8 cellular contexts compared by ENCODE assay signal in the genomic region with DNA sequence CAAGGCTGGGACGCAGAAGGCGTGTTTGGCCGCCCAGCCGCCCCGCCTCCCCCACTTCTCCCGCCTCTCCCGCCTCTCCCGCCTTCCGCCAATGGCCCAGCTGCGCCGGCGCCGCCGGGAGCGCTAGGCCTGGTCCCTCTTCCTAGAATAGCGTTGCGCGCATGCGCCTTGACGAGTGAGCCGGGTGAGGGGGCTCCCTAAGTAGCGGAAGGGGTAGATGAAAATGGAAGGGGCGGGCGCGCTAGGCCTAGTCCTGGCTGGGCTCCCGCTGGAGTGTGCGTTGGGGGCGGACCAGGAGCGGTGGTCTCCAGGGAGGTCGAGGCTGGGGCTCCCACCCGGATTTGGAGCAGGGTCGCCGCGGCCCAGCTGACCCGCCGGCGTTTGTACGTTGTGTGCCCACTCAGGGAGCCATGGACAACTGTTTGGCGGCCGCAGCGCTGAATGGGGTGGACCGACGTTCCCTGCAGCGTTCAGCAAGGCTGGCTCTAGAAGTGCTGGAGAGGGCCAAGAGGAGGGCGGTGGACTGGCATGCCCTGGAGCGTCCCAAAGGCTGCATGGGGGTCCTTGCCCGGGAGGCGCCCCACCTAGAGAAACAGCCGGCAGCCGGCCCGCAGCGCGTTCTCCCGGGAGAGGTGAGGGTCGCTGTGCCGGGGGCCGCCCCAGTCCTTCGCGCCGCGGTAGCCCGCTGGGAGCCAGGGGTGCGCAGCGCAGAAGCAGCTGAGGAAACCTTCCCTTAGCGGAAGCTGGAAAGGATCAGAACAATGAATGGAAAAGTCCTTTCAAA. TPM values are rescaled to one million over a fixed set of nuclear protein-coding genes. Genes with fewer than 3 reads are reported as not detected.
A peak's percentile ranks its signal among the peaks of the same experiment; 100 is the strongest.
DNase-seq lines count a peak whose midpoint lies in the region; ATAC-seq and TF ChIP-seq lines count a peak whose summit lies in the region.

TSS of gene AKIP1 (plus strand) at position 150 of the 784 bp plus-strand sequence. CDS start at position 411, 261 bp downstream.

- no peaks in the 10 kb centered on the region for H3K9me3 Mint-ChIP-seq in activated T-helper 17 cell treated with anti-CD3 and anti-CD28 coated beads, Interleukin-2, amount 50 U/mL, for 72 hours
- no peaks in the 10 kb centered on the region for H3K9me3 Mint-ChIP-seq in naive thymus-derived CD4-positive, alpha-beta T cell
- no peaks in the 10 kb centered on the region for H3K9me3 Mint-ChIP-seq in stimulated activated memory B cell treated with anti-CD40 and anti-IgM and Interleukin-4, amounts not matched to agents 10 μg/mL and 1 μg/mL and 100 μg/mL, for 72 hours

- peak within 1 kb of the TSS; percentile 86 for H3K4me2 ChIP-seq in fibroblast of lung (ENCODE audit: extremely low read depth, insufficient read depth, low read length)

- H3K27ac ChIP-seq in RWPE1 (peak within 1 kb of the TSS; percentile 88), fibroblast of lung (ENCODE audit: insufficient read depth, low read length) (peak within 1 kb of the TSS; percentile 69)
- H3K27ac ChIP-seq in naive thymus-derived CD4-positive, alpha-beta T cell (ENCODE audit: low read depth, low read length) = peak within 1 kb of the TSS; percentile 71

- no peaks in the 10 kb centered on the region for H3K27me3 Mint-ChIP-seq in activated T-helper 17 cell treated with anti-CD3 and anti-CD28 coated beads, Interleukin-2, amount 50 U/mL, for 72 hours
- H3K27me3 Mint-ChIP-seq in naive thymus-derived CD4-positive, alpha-beta T cell = peaks cover 0 to 24% (median 0%) of the 10 kb centered on the region in 5 donors
- H3K27me3 Mint-ChIP-seq in stimulated activated memory B cell treated with anti-CD40 and anti-IgM and Interleukin-4, amounts not matched to agents 10 μg/mL and 1 μg/mL and 100 μg/mL, for 72 hours = peaks cover 9% of the 10 kb centered on the region

- no peaks in the 10 kb centered on the region for H4K20me1 ChIP-seq in fibroblast of lung (ENCODE audit: control insufficient read depth, extremely low read depth, insufficient read depth, low read length)

- POLR2A ChIA-PET in RWPE1 (lab: Yijun Ruan, JAX; ENCODE audit: low non-redundant PET) = interaction anchor here (0.6 kb wide), 1 partner anchor 53 kb away, joined by 3 read pairs; no protein-coding TSS in a partner anchor
- POLR2A ChIA-PET in naive thymus-derived CD4-positive, alpha-beta T cell (lab: Charles Lee) = interaction anchor here (0.9 to 2.5 kb wide), 5 partner anchors 48 to 743 kb away, joined by 3 to 9 read pairs (median 5); partner anchors contain the start of genes RPL27A, TMEM9B and TRIM66

- CTCF ChIA-PET in RWPE1 (lab: Yijun Ruan, JAX) = interaction anchor here (0.7 to 1.0 kb wide), 5 partner anchors 48 to 628 kb away, joined by 3 to 4 read pairs (median 3); no protein-coding TSS in a partner anchor
- CTCF ChIA-PET in naive thymus-derived CD4-positive, alpha-beta T cell (lab: Charles Lee) = interaction anchor here (1.4 to 4.5 kb wide), 2 partner anchors 49 to 226 kb away, joined by 4 to 31 read pairs; no protein-coding TSS in a partner anchor

- no peaks in the 10 kb centered on the region for H3K27me3 ChIP-seq in fibroblast of lung (ENCODE audit: control insufficient read depth, insufficient read depth, low read length)
- no peaks in the 10 kb centered on the region for H3K27me3 ChIP-seq in naive thymus-derived CD4-positive, alpha-beta T cell (ENCODE audit: control insufficient read depth in 2 of 2, insufficient read depth in 2 of 2, low read length in 2 of 2)

- no peak for TF ChIP-seq CTCF in LNCaP clone FGC (IDR thresholded peaks at IDR 0.05; ENCODE audit: control insufficient read depth, extremely low read depth, insufficient read depth)
- no peak for TF ChIP-seq CTCF in RWPE1 (conservative IDR thresholded peaks at IDR 0.05; ENCODE audit: low read depth)
- TF ChIP-seq CTCF in fibroblast of lung (conservative IDR thresholded peaks at IDR 0.05 in 1 of 2, IDR thresholded peaks at IDR 0.05 in 1 of 2; ENCODE audit: low read depth in 1 of 2, low read length in 2 of 2) = no peak

- no peaks in the 10 kb centered on the region for H3K9me3 ChIP-seq in fibroblast of lung (ENCODE audit: control insufficient read depth, insufficient read depth, low read depth, low read length)
- H3K9me3 ChIP-seq in naive thymus-derived CD4-positive, alpha-beta T cell (ENCODE audit: control insufficient read depth in 2 of 3, low read length in 3 of 3) = no peaks in the 10 kb centered on the region

- intact Hi-C loops in naive thymus-derived CD4-positive, alpha-beta T cell (cut with micrococcal nuclease) = loop anchor here (1.0 to 10.0 kb wide), 11 partner anchors 39 to 701 kb away; partner anchors contain the start of genes NRIP3 (in 2 of the 2), RPL27A (in 2 of the 2), TRIM66 (in 2 of the 2) and IPO7 (in 1 of the 2)

- peaks cover 33% of the 10 kb centered on the region for H3K4me1 Mint-ChIP-seq in activated T-helper 17 cell treated with anti-CD3 and anti-CD28 coated beads, Interleukin-2, amount 50 U/mL, for 72 hours
- H3K4me1 Mint-ChIP-seq in naive thymus-derived CD4-positive, alpha-beta T cell = peaks cover 26 to 51% (median 41%) of the 10 kb centered on the region in 7 donors
- peaks cover 31% of the 10 kb centered on the region for H3K4me1 Mint-ChIP-seq in stimulated activated memory B cell treated with anti-CD40 and anti-IgM and Interleukin-4, amounts not matched to agents 10 μg/mL and 1 μg/mL and 100 μg/mL, for 72 hours

- H3K4me1 ChIP-seq in fibroblast of lung (ENCODE audit: control insufficient read depth, extremely low read depth, insufficient read depth, low read length) = peaks cover 9% of the 10 kb centered on the region
- peaks cover 0 to 4% of the 10 kb centered on the region in 2 donors for H3K4me1 ChIP-seq in naive thymus-derived CD4-positive, alpha-beta T cell (ENCODE audit: control insufficient read depth in 2 of 2, insufficient read depth in 2 of 2, low read length in 2 of 2)

- H3K79me2 ChIP-seq in fibroblast of lung (ENCODE audit: control insufficient read depth, insufficient read depth, low read length) = peaks cover 18% of the 10 kb centered on the region

- peak; percentile 82 for ATAC-seq in GM21825 (IDR thresholded peaks at IDR 0.05; ENCODE audit: unreplicated experiment)
- ATAC-seq in activated T-helper 17 cell treated with anti-CD3 and anti-CD28 coated beads, Interleukin-2, amount 50 U/mL, for 72 hours (replicated peaks) = peak; percentile 90
- ATAC-seq in naive thymus-derived CD4-positive, alpha-beta T cell = peak; percentile 75
- peak; percentile 87 for ATAC-seq in stimulated activated memory B cell treated with anti-CD40 and anti-IgM and Interleukin-4, amounts not matched to agents 10 μg/mL and 1 μg/mL and 100 μg/mL, for 72 hours

- H3K4me3 ChIP-seq in LNCaP clone FGC (ENCODE audit: low read depth, low read length) (peak within 1 kb of the TSS; percentile 91), fibroblast of lung (replicated peaks in 1 of 4; ENCODE audit: control extremely low read depth in 1 of 4, insufficient read depth in 1 of 4, low read depth in 3 of 4, low read length in 4 of 4) (peak within 1 kb of the TSS; percentile 71 to 89 (median 84))
- H3K4me3 ChIP-seq in naive thymus-derived CD4-positive, alpha-beta T cell (ENCODE audit: low read length) = peak within 1 kb of the TSS; percentile 79

- H3K9ac ChIP-seq in fibroblast of lung (ENCODE audit: insufficient read depth, low read length) = peak within 1 kb of the TSS; percentile 82

- peaks cover 25% of the 10 kb centered on the region for H3K36me3 Mint-ChIP-seq in activated T-helper 17 cell treated with anti-CD3 and anti-CD28 coated beads, Interleukin-2, amount 50 U/mL, for 72 hours (ENCODE audit: low read depth)
- H3K36me3 Mint-ChIP-seq in naive thymus-derived CD4-positive, alpha-beta T cell = no peaks in the 10 kb centered on the region
- H3K36me3 Mint-ChIP-seq in stimulated activated memory B cell treated with anti-CD40 and anti-IgM and Interleukin-4, amounts not matched to agents 10 μg/mL and 1 μg/mL and 100 μg/mL, for 72 hours = no peaks in the 10 kb centered on the region

- DNase-seq in DMS79 treated with DMSO at 0.1 percent for 48 hours (lab: John Stamatoyannopoulos, UW) = peak; percentile 96
- peak; percentile 54 for DNase-seq in LNCaP clone FGC (ENCODE audit: low read depth)
- DNase-seq in RWPE1 (ENCODE audit: low spot score) = peak; percentile 90
- peak; percentile 95 for DNase-seq in fibroblast of lung (ENCODE audit: low read depth in 2 of 2)
- peak; percentile 48 to 87 (median 61) for DNase-seq in naive thymus-derived CD4-positive, alpha-beta T cell

- peak within 1 kb of the TSS; percentile 91 for H3K27ac Mint-ChIP-seq in activated T-helper 17 cell treated with anti-CD3 and anti-CD28 coated beads, Interleukin-2, amount 50 U/mL, for 72 hours
- peak within 1 kb of the TSS; percentile 58 to 91 (median 78) for H3K27ac Mint-ChIP-seq in naive thymus-derived CD4-positive, alpha-beta T cell
- peak within 1 kb of the TSS; percentile 75 for H3K27ac Mint-ChIP-seq in stimulated activated memory B cell treated with anti-CD40 and anti-IgM and Interleukin-4, amounts not matched to agents 10 μg/mL and 1 μg/mL and 100 μg/mL, for 72 hours

- peak within 1 kb of the TSS; percentile 93 for H3K4me3 Mint-ChIP-seq in activated T-helper 17 cell treated with anti-CD3 and anti-CD28 coated beads, Interleukin-2, amount 50 U/mL, for 72 hours
- H3K4me3 Mint-ChIP-seq in naive thymus-derived CD4-positive, alpha-beta T cell = peak within 1 kb of the TSS; percentile 86 to 95 (median 92)
- H3K4me3 Mint-ChIP-seq in stimulated activated memory B cell treated with anti-CD40 and anti-IgM and Interleukin-4, amounts not matched to agents 10 μg/mL and 1 μg/mL and 100 μg/mL, for 72 hours = peak within 1 kb of the TSS; percentile 91

- H2AFZ ChIP-seq in fibroblast of lung (ENCODE audit: low read length) = peak within 1 kb of the TSS; percentile 72

- H3K36me3 ChIP-seq in fibroblast of lung (ENCODE audit: control insufficient read depth, insufficient read depth, low read length) = no peaks in the 10 kb centered on the region
- H3K36me3 ChIP-seq in naive thymus-derived CD4-positive, alpha-beta T cell (ENCODE audit: control insufficient read depth in 2 of 3, insufficient read depth in 3 of 3, low read length in 3 of 3) = peaks cover 0 to 6% (median 0%) of the 10 kb centered on the region in 3 experiments

RNA-seq across cellular contexts. Expression of gene AKIP1, which starts in this region (rescaled TPM):
- 10 to 100 TPM; 25.6 to 31.9 TPM for total RNA-seq in activated T-helper 17 cell treated with anti-CD3 and anti-CD28 coated beads, Interleukin-2, amount 50 U/mL, for 72 hours
- 35.4 and 63.7 TPM in 2 replicates for total RNA-seq in fibroblast of lung
- polyA plus RNA-seq in fibroblast of lung = 42.2 and 50.8 TPM in 2 replicates
- 35.0 and 46.1 TPM in 2 replicates for polyA plus RNA-seq in fibroblast of lung (2012)
- 13.2 and 13.7 TPM in 2 replicates for polyA minus RNA-seq in fibroblast of lung (ENCODE audit: low replicate concordance)
- 10 to 100 TPM in 3 of 5 experiments, 1 to 10 TPM in 2; 5.6 to 20.9 (median 11.2) TPM for total RNA-seq in naive thymus-derived CD4-positive, alpha-beta T cell
- 1 to 10 TPM; 8.1 to 9.9 TPM for polyA plus RNA-seq in naive thymus-derived CD4-positive, alpha-beta T cell

Comparison
In these comparisons a context has a peak if more than half of its experiments do, and no peak if none do; other contexts are left out.
1. Peak in every context shown above with its lines: DNase-seq, ATAC-seq, H3K4me3 ChIP-seq and H3K27ac ChIP-seq.